8 cellular contexts compared by ENCODE assay signal in the genomic region with DNA sequence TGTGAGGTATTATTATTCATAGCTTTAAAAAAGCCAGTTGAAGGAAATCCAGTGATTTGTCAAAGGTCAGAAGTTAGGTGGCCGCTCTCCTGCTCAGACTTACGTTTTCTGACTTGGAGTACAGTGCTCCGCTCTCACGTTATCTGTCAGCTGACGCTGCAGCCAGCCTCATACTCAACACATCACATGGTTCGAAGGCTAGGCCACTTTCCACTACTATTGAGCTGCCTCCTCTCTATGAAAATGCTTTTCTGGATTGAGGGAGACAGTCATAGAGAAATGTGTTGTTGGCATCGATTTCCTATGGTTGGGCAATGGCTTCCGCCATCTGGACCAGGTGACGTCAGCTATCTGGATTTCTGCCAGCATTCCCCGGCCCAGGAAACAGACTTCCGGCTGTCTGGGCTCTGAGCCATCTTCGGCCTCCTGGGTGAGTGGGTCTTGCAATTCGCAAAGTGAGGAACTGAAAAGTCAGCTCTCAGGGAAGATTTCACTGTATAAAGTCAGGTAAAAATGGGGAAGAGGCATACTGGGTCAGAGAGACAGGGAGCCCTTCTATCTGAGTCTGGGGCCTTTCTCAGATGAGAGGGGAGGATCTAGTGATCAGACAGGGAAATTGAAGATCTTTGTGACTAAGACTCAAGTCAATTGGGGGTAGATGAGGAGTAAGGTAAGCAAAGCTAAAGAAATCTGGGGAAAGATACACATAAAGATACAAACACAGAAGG. TPM values are rescaled to one million over a fixed set of nuclear protein-coding genes. Genes with fewer than 3 reads are reported as not detected.
DNase-seq lines count a peak whose midpoint lies in the region; ATAC-seq and TF ChIP-seq lines count a peak whose summit lies in the region.

No MANE protein-coding gene starts in this region.

- no peaks in the 10 kb centered on the region for H3K9me3 ChIP-seq in vagina

- peaks cover 48% of the 10 kb centered on the region for H3K4me1 ChIP-seq in vagina

- no peak for TF ChIP-seq POLR2A in vagina (IDR thresholded peaks at IDR 0.05)

- no peaks in the 10 kb centered on the region for H3K9me3 Mint-ChIP-seq in natural killer cell

- no peaks in the 10 kb centered on the region for H3K36me3 Mint-ChIP-seq in natural killer cell

- peaks cover 0 to 10% of the 10 kb centered on the region in 2 donors for H3K27me3 Mint-ChIP-seq in natural killer cell (ENCODE audit: low read depth in 2 of 2)

- H3K4me1 Mint-ChIP-seq in natural killer cell, result peaks cover 21 to 24% of the 10 kb centered on the region in 2 donors

- no peak for TF ChIP-seq CTCF in natural killer cell (IDR thresholded peaks at IDR 0.05)
- no peak for TF ChIP-seq CTCF in vagina (IDR thresholded peaks at IDR 0.05)

- H3K27ac Mint-ChIP-seq in natural killer cell, result no peak overlapping the region

- peak in 2 of 3 donors; percentile 25 to 52 for ATAC-seq in natural killer cell
- no peak for ATAC-seq in HG02678 (IDR thresholded peaks at IDR 0.05; ENCODE audit: unreplicated experiment)

- no peaks in the 10 kb centered on the region for H3K36me3 ChIP-seq in vagina

- H3K27ac ChIP-seq in vagina, result peak overlapping the region; percentile 89

- DNase-seq in AG08395 (ENCODE audit: low spot score) (peak; percentile 90), GOT3 (lab: John Stamatoyannopoulos, UW) (peak; percentile 90), NCI-H345 treated with DMSO at 0.1 percent for 48 hours (lab: John Stamatoyannopoulos, UW; ENCODE audit: unreplicated experiment) (peak; percentile 84), fibroblast of peridontal ligament (ENCODE audit: extremely low read depth) (peak; percentile 100), natural killer cell (no peak), vagina (ENCODE audit: extremely low spot score in 2 of 2) (peak in 1 of 2 donors; percentile 98)
- DNase-seq in activated CD4-positive, alpha-beta T cell treated with anti-CD3 and anti-CD28 coated beads, Interleukin-2, amount 50 U/mL, for 1 hour, result peak; percentile 28

- peak overlapping the region in 1 of 2 donors; percentile 21 for H3K4me3 ChIP-seq in vagina

- H3K4me3 Mint-ChIP-seq in natural killer cell, result no peak overlapping the region

- intact Hi-C loops in natural killer cell (cut with micrococcal nuclease) (no loop called here), vagina (cut with DNase I) (loop anchor here (5.0 kb wide), 1 partner anchor 40 kb away; a partner anchor contains a TSS)

- no peaks in the 10 kb centered on the region for H3K27me3 ChIP-seq in vagina

RNA-seq across cellular contexts. Expression of a gene that starts 37.5 kb away (rescaled TPM):
- total RNA-seq in natural killer cell (100 to 1,000 TPM in 1 of 3 donors, 10 to 100 TPM in 2; 39.7 to 105 (median 66.5) TPM), vagina (40.5 TPM)

RNA-seq across cellular contexts. Expression of a gene that starts 39.4 kb away (rescaled TPM):
- total RNA-seq in natural killer cell (100 to 1,000 TPM in 1 of 3 donors, 10 to 100 TPM in 2; 73.1 to 113 (median 94.2) TPM), vagina (165 TPM)
